Comparison of ENCODE assay signal across 31 cellular contexts in the genomic region with DNA sequence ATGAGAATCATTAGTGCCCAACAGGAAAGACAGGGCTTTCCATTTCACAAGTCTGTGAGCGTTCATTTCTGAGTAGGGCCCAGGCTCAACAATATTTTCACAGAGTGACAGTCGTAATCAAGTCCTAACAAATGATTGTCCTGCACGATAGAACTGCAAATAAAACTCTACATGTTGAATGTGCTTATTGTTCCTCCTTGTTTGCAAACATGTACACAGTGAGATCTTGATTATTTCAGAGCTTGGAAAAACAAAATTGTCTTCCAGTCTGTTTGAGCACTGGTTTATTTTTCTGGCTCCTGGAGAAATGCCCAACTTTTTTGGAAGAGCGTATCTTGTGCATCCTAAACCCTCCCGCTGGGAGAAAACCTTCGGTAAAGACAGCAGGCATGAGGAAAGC.
"Had no signal": no experiment of that assay in that cellular context is flagged by ENCODE, and none has a peak within 500 bp of the region (broad histone marks: within the 10 kb centered on the region; RNA-seq: fewer than 3 reads in every experiment).

No MANE protein-coding gene starts in this region.

- H3K27me3 Mint-ChIP-seq: activated CD8-positive, alpha-beta memory T cell treated with anti-CD3 and anti-CD28 coated beads, Interleukin-2, amount 10 ng/mL, durations not matched to agents 7 days and 5 days had no signal

- H3K27ac ChIP-seq: adrenal gland, body of pancreas, colonic mucosa had no signal

- H3K27ac Mint-ChIP-seq: activated CD4-positive, alpha-beta memory T cell treated with anti-CD3 and anti-CD28 coated beads for 36 hours; activated CD4-positive, alpha-beta T cell treated with anti-CD3 and anti-CD28 coated beads for 36 hours; activated CD4-positive, alpha-beta T cell treated with anti-CD3 and anti-CD28 coated beads, Interleukin-2, amount 10 ng/mL, durations not matched to agents 24 days and 14 days; activated CD8-positive, alpha-beta memory T cell treated with anti-CD3 and anti-CD28 coated beads, Interleukin-2, amount 10 ng/mL, durations not matched to agents 7 days and 5 days; activated CD8-positive, alpha-beta T cell treated with anti-CD3 and anti-CD28 coated beads, Interleukin-2, amount 10 ng/mL, durations not matched to agents 7 days and 5 days; activated naive CD4-positive, alpha-beta T cell treated with anti-CD3 and anti-CD28 coated beads for 36 hours; activated naive CD4-positive, alpha-beta T cell treated with anti-CD3 and anti-CD28 coated beads, Interleukin-2, amount 50 U/mL, for 24 hours; activated naive CD8-positive, alpha-beta T cell treated with anti-CD3 and anti-CD28 coated beads for 36 hours; activated naive CD8-positive, alpha-beta T cell treated with anti-CD3 and anti-CD28 coated beads, Interleukin-2, amount 50 U/mL, for 24 hours; activated T-helper 1 cell treated with anti-CD3 and anti-CD28 coated beads, Interleukin-12 subunit alpha, Interleukin-12 subunit beta, Interleukin-2, Interleukin-4 antibody, amounts not matched to agents 30 ng/mL and 10 ng/mL and 1 ng/mL, durations not matched to agents 14 hours and 24 hours and 36 hours; activated T-helper 2 cell treated with anti-CD3 and anti-CD28 coated beads, Interferon-gamma antibody, Interleukin-2, Interleukin-4, amounts not matched to agents 10 μg/mL and 5 μg/mL and 100 μg/mL, durations not matched to agents 14 hours and 24 hours and 36 hours; T-helper 17 cell; T-helper 2 cell treated with Interferon-gamma antibody and Interleukin-4, amounts not matched to agents 5 μg/mL and 100 μg/mL, for 36 hours had no signal

- H3K36me3 Mint-ChIP-seq: activated CD4-positive, alpha-beta memory T cell treated with anti-CD3 and anti-CD28 coated beads for 36 hours; activated CD8-positive, alpha-beta memory T cell treated with anti-CD3 and anti-CD28 coated beads, Interleukin-2, amount 10 ng/mL, durations not matched to agents 7 days and 5 days; activated naive CD4-positive, alpha-beta T cell treated with anti-CD3 and anti-CD28 coated beads, Interleukin-2, amount 50 U/mL, for 24 hours; activated naive CD8-positive, alpha-beta T cell treated with anti-CD3 and anti-CD28 coated beads for 36 hours had no signal

- ATAC-seq: activated CD4-positive, alpha-beta T cell treated with anti-CD3 and anti-CD28 coated beads for 36 hours; activated CD8-positive, alpha-beta memory T cell treated with anti-CD3 and anti-CD28 coated beads, Interleukin-2, amount 10 ng/mL, durations not matched to agents 7 days and 5 days; activated CD8-positive, alpha-beta T cell treated with anti-CD3 and anti-CD28 coated beads, Interleukin-2, amount 10 ng/mL, durations not matched to agents 7 days and 5 days; activated naive CD8-positive, alpha-beta T cell treated with anti-CD3 and anti-CD28 coated beads, Interleukin-2, amount 50 U/mL, for 24 hours; body of pancreas; esophagus mucosa; T-helper 17 cell had no signal

- DNase-seq: activated CD4-positive, alpha-beta memory T cell treated with anti-CD3 and anti-CD28 coated beads for 36 hours; activated CD4-positive, alpha-beta T cell treated with anti-CD3 and anti-CD28 coated beads for 36 hours; activated CD4-positive, alpha-beta T cell treated with anti-CD3 and anti-CD28 coated beads, Interleukin-2, amount 10 ng/mL, durations not matched to agents 24 days and 14 days; activated CD4-positive, CD25-positive, alpha-beta regulatory T cell; activated CD4-positive, CD25-positive, alpha-beta regulatory T cell treated with anti-CD3 and anti-CD28 coated beads, Interleukin-2, amount 50 U/mL, for 72 hours; activated CD8-positive, alpha-beta memory T cell treated with anti-CD3 and anti-CD28 coated beads, Interleukin-2, amount 10 ng/mL, durations not matched to agents 7 days and 5 days; activated CD8-positive, alpha-beta memory T cell treated with anti-CD3 and anti-CD28 coated beads, Interleukin-2, amount 50 U/mL, for 4 hours; activated CD8-positive, alpha-beta T cell treated with anti-CD3 and anti-CD28 coated beads, Interleukin-2, amount 10 ng/mL, durations not matched to agents 7 days and 5 days; activated effector memory CD4-positive, alpha-beta T cell treated with anti-CD3 and anti-CD28 coated beads, Interleukin-2, amount 50 U/mL, for 16 hours; activated naive CD4-positive, alpha-beta T cell treated with anti-CD3 and anti-CD28 coated beads for 36 hours; activated naive CD8-positive, alpha-beta T cell treated with anti-CD3 and anti-CD28 coated beads for 36 hours; activated naive CD8-positive, alpha-beta T cell treated with anti-CD3 and anti-CD28 coated beads, Interleukin-2, amount 50 U/mL, for 24 hours; activated T-cell treated with anti-CD3 and anti-CD28 coated beads, Interleukin-2, amount 50 U/mL, for 1 hour; activated T-cell treated with anti-CD3 and anti-CD28 coated beads, Interleukin-2, amount 50 U/mL, for 48 hours; adrenal gland; amygdala; aorta; body of pancreas; central memory CD4-positive, alpha-beta T cell; cerebellar nuclear complex; effector CD8-positive, alpha-beta T cell; foreskin fibroblast; head of caudate nucleus; T-helper 17 cell; T1000 had no signal

- H3K4me3 Mint-ChIP-seq: activated CD4-positive, alpha-beta memory T cell treated with anti-CD3 and anti-CD28 coated beads for 36 hours; activated CD4-positive, alpha-beta T cell treated with anti-CD3 and anti-CD28 coated beads for 36 hours; activated CD4-positive, alpha-beta T cell treated with anti-CD3 and anti-CD28 coated beads, Interleukin-2, amount 10 ng/mL, durations not matched to agents 24 days and 14 days; activated CD8-positive, alpha-beta memory T cell treated with anti-CD3 and anti-CD28 coated beads, Interleukin-2, amount 10 ng/mL, durations not matched to agents 7 days and 5 days; activated CD8-positive, alpha-beta T cell treated with anti-CD3 and anti-CD28 coated beads, Interleukin-2, amount 10 ng/mL, durations not matched to agents 7 days and 5 days; activated naive CD4-positive, alpha-beta T cell treated with anti-CD3 and anti-CD28 coated beads for 36 hours; activated naive CD4-positive, alpha-beta T cell treated with anti-CD3 and anti-CD28 coated beads, Interleukin-2, amount 50 U/mL, for 24 hours; activated naive CD8-positive, alpha-beta T cell treated with anti-CD3 and anti-CD28 coated beads for 36 hours; activated naive CD8-positive, alpha-beta T cell treated with anti-CD3 and anti-CD28 coated beads, Interleukin-2, amount 50 U/mL, for 24 hours; activated T-helper 1 cell treated with anti-CD3 and anti-CD28 coated beads, Interleukin-12 subunit alpha, Interleukin-12 subunit beta, Interleukin-2, Interleukin-4 antibody, amounts not matched to agents 30 ng/mL and 10 ng/mL and 1 ng/mL, durations not matched to agents 14 hours and 24 hours and 36 hours; T-helper 17 cell; T-helper 2 cell treated with Interferon-gamma antibody and Interleukin-4, amounts not matched to agents 5 μg/mL and 100 μg/mL, for 36 hours had no signal

- H3K4me1 Mint-ChIP-seq: activated CD4-positive, alpha-beta T cell treated with anti-CD3 and anti-CD28 coated beads for 36 hours; activated CD4-positive, alpha-beta T cell treated with anti-CD3 and anti-CD28 coated beads, Interleukin-2, amount 10 ng/mL, durations not matched to agents 24 days and 14 days; activated CD8-positive, alpha-beta memory T cell treated with anti-CD3 and anti-CD28 coated beads, Interleukin-2, amount 10 ng/mL, durations not matched to agents 7 days and 5 days; activated naive CD4-positive, alpha-beta T cell treated with anti-CD3 and anti-CD28 coated beads, Interleukin-2, amount 50 U/mL, for 24 hours; activated naive CD8-positive, alpha-beta T cell treated with anti-CD3 and anti-CD28 coated beads for 36 hours; activated naive CD8-positive, alpha-beta T cell treated with anti-CD3 and anti-CD28 coated beads, Interleukin-2, amount 50 U/mL, for 24 hours; T-helper 17 cell had no signal
